1 cellular context compared by ENCODE assay signal in the genomic region with DNA sequence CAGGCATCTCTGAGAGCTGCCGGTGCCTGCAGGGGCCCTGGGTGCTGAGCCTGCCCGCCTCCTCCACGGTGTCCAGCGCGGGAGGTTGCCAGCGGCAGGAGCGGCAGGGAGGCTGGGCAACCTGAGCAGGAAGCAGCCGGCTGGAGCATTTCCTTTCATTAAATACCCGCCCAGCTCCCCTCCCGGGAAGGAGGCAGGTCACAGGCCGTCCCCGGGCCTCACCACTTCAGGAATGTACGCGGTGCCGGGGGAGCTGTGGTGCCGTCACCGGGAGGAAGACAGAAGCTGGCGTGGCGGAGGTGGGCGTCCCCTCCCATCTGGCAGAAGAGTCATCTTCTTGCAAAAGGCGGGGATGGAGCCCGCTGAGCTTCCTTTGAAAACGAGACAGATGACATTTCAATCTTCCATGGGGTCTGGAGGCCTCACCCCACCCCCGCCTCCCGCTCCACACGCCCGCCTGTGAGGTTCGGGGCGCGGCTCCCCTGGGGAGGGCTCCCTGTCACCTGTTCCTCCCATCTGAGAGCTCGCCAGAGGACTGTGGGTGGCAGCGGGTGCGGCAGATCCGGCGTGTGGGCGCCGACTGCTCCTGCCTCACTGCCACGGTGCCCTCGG.
TF ChIP-seq lines count a peak whose summit lies in the region.

No MANE protein-coding gene starts in this region.

TF ChIP-seq in K562, 482 proteins besides CTCF, POLR2A, EP300 and RAD21:
- TF ChIP-seq, protein P1, sequence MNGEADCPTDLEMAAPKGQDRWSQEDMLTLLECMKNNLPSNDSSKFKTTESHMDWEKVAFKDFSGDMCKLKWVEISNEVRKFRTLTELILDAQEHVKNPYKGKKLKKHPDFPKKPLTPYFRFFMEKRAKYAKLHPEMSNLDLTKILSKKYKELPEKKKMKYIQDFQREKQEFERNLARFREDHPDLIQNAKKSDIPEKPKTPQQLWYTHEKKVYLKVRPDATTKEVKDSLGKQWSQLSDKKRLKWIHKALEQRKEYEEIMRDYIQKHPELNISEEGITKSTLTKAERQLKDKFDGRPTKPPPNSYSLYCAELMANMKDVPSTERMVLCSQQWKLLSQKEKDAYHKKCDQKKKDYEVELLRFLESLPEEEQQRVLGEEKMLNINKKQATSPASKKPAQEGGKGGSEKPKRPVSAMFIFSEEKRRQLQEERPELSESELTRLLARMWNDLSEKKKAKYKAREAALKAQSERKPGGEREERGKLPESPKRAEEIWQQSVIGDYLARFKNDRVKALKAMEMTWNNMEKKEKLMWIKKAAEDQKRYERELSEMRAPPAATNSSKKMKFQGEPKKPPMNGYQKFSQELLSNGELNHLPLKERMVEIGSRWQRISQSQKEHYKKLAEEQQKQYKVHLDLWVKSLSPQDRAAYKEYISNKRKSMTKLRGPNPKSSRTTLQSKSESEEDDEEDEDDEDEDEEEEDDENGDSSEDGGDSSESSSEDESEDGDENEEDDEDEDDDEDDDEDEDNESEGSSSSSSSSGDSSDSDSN (IDR thresholded peaks at IDR 0.05; ENCODE audit: borderline replicate concordance in 1 of 2, low read depth in 2 of 2, low read length in 2 of 2): peak in 1 of 2 experiments; percentile 14; a peak in 1 of 4 replicates
- no peak for TF ChIP-seq NEUROD1 (IDR thresholded peaks at IDR 0.05; ENCODE audit: borderline replicate concordance, low read depth, low read length, partially characterized antibody)
- no peak for TF ChIP-seq KAT2B (IDR thresholded peaks at IDR 0.05; ENCODE audit: low read depth, low read length)
- TF ChIP-seq EGR1 (conservative IDR thresholded peaks at IDR 0.05): peak; percentile 18; the same call in 1 of the 2 replicates
TF ChIP-seq in K562: peak in this region for 2.
